8 cellular contexts compared by ENCODE assay signal in genomic region chr1:23867953-23868847, GRCh38. TPM values are rescaled to one million over a fixed set of nuclear protein-coding genes. Genes with fewer than 3 reads are reported as not detected.
DNase-seq lines count a peak whose midpoint lies in the region; ATAC-seq and TF ChIP-seq lines count a peak whose summit lies in the region.

FUCA1 (minus strand) TSS chr1:23868290; CDS start chr1:23868286, 4 bp downstream.

- H3K14ac ChIP-seq in IMR-90 (replicated peaks; ENCODE audit: low read depth, low read length), result no peak within 1 kb of the TSS

- no peaks in the 10 kb centered on the region for H3K79me1 ChIP-seq in IMR-90 (ENCODE audit: low read depth in 1 of 2, low read length in 2 of 2)

- peak within 1 kb of the TSS; percentile 61 for H3K27ac Mint-ChIP-seq in activated T-cell treated with anti-CD3 and anti-CD28 coated beads, Interleukin-2, amount 50 U/mL, for 24 hours

- TF ChIP-seq POLR2A in IMR-90 (IDR thresholded peaks at IDR 0.05; ENCODE audit: low read depth, low read length), result no peak

- H3K9me3 ChIP-seq in IMR-90 (ENCODE audit: control insufficient read depth, insufficient read depth, low read length), result no peaks in the 10 kb centered on the region; the same call in 1 of the 2 replicates
- no peaks in the 10 kb centered on the region for H3K9me3 ChIP-seq in muscle layer of colon (ENCODE audit: low read length)

- CTCF ChIA-PET in IMR-90 (lab: Yijun Ruan, JAX), result interaction anchor here (1.1 kb wide), 1 partner anchor 13 kb away, joined by 4 read pairs; no protein-coding TSS in a partner anchor

- peak within 1 kb of the TSS; percentile 61 for H3K4me3 ChIP-seq in IMR-90 (ENCODE audit: insufficient read depth, low read depth, low read length)
- H3K4me3 ChIP-seq in muscle layer of colon (ENCODE audit: low read depth in 1 of 2, low read length in 2 of 2), result peak within 1 kb of the TSS; percentile 80 to 92

- H3K27me3 Mint-ChIP-seq in activated T-cell treated with anti-CD3 and anti-CD28 coated beads, Interleukin-2, amount 50 U/mL, for 24 hours, result no peaks in the 10 kb centered on the region

- no peak within 1 kb of the TSS for H2BK15ac ChIP-seq in IMR-90 (ENCODE audit: low read depth, low read length)

- no peaks in the 10 kb centered on the region for H3K9me1 ChIP-seq in IMR-90 (ENCODE audit: insufficient read depth, low read length)

- no peak within 1 kb of the TSS for H2AK5ac ChIP-seq in IMR-90 (ENCODE audit: low read depth, low read length)

- no peak within 1 kb of the TSS for H3K4ac ChIP-seq in IMR-90 (ENCODE audit: low read depth, low read length)

- peak within 1 kb of the TSS in 1 of 2 experiments; percentile 4; a peak in 1 of 4 replicates for H4K8ac ChIP-seq in IMR-90 (ENCODE audit: low read depth in 2 of 2, low read length in 2 of 2)

- TF ChIP-seq RAD21 in IMR-90 (IDR thresholded peaks at IDR 0.05; ENCODE audit: low read length), result peak; percentile 60

- no peak within 1 kb of the TSS for H4K5ac ChIP-seq in IMR-90 (ENCODE audit: low read depth, low read length)

- H2BK20ac ChIP-seq in IMR-90 (ENCODE audit: low read depth, low read length), result no peak within 1 kb of the TSS

- H3K9ac ChIP-seq in IMR-90 (ENCODE audit: low read depth, low read length) (no peak within 1 kb of the TSS), muscle layer of colon (ENCODE audit: low read length) (peak within 1 kb of the TSS; percentile 58)

- no peak within 1 kb of the TSS for H3K18ac ChIP-seq in IMR-90 (ENCODE audit: low read depth, low read length)

- dilution Hi-C loops in IMR-90 (cut with HindIII; ENCODE audit: low sequenced_read_pairs, unreplicated experiment), result no loop called here

- peak; percentile 86 for ATAC-seq in GM21526 (IDR thresholded peaks at IDR 0.05; ENCODE audit: low FRiP score, unreplicated experiment)
- ATAC-seq in IMR-90 (ENCODE audit: low read depth), result peak; percentile 99
- peak; percentile 97 for ATAC-seq in esophagus mucosa

- no peaks in the 10 kb centered on the region for H3K9me3 Mint-ChIP-seq in activated T-cell treated with anti-CD3 and anti-CD28 coated beads, Interleukin-2, amount 50 U/mL, for 24 hours

- no peak within 1 kb of the TSS for H3K56ac ChIP-seq in IMR-90 (ENCODE audit: extremely low read depth, insufficient read depth, low read length)

- peak within 1 kb of the TSS; percentile 82 for H3K4me2 ChIP-seq in IMR-90 (ENCODE audit: low read depth, low read length)

- in situ Hi-C loops in IMR-90 (cut with MboI; ENCODE audit: low sequenced_read_pairs), result no loop called here

- peak within 1 kb of the TSS; percentile 81 for H3K4me3 Mint-ChIP-seq in activated T-cell treated with anti-CD3 and anti-CD28 coated beads, Interleukin-2, amount 50 U/mL, for 24 hours

- 3% methylated on average over 68 of the region's 81 CpGs; no CpG with 5 or more reads in 1 of the 2 experiments for WGBS in IMR-90 (ENCODE audit: extremely low coverage in 2 of 2, insufficient read length in 1 of 2), 2 experiments

- H3K36me3 Mint-ChIP-seq in activated T-cell treated with anti-CD3 and anti-CD28 coated beads, Interleukin-2, amount 50 U/mL, for 24 hours (ENCODE audit: low read depth), result peaks cover 11% of the 10 kb centered on the region

- H3K27ac ChIP-seq in IMR-90 (ENCODE audit: insufficient read depth, low read length), result no peak within 1 kb of the TSS
- peak within 1 kb of the TSS; percentile 62 for H3K27ac ChIP-seq in muscle layer of colon (ENCODE audit: low read depth, low read length)

- BruUV-seq in IMR-90 (replicated peaks; lab: Mats Ljungman, UMichigan), result no TSS peak

- peaks cover 20% of the 10 kb centered on the region for H3K4me1 Mint-ChIP-seq in activated T-cell treated with anti-CD3 and anti-CD28 coated beads, Interleukin-2, amount 50 U/mL, for 24 hours (ENCODE audit: low read depth)

- no peak within 1 kb of the TSS for H2BK5ac ChIP-seq in IMR-90 (ENCODE audit: low read depth, low read length, poor library complexity, severe bottlenecking)

- H4K91ac ChIP-seq in IMR-90 (ENCODE audit: insufficient read depth, low read depth, low read length), result no peak within 1 kb of the TSS

- H2BK120ac ChIP-seq in IMR-90 (ENCODE audit: low read depth, low read length), result no peak within 1 kb of the TSS

- POLR2A ChIA-PET in IMR-90 (lab: Charles Lee; ENCODE audit: unreplicated experiment), result no interaction called here

- peak; percentile 84 for TF ChIP-seq CTCF in IMR-90 (conservative IDR thresholded peaks at IDR 0.05; ENCODE audit: low read depth, low read length)

- intact Hi-C loops in IMR-90 (cut with micrococcal nuclease), result loop anchor here (1.0 kb wide), 2 partner anchors 59 to 96 kb away; no protein-coding TSS in a partner anchor

- no peak within 1 kb of the TSS for H3K23ac ChIP-seq in IMR-90 (ENCODE audit: low read depth, low read length)

- H3K4me1 ChIP-seq in IMR-90 (ENCODE audit: control insufficient read depth, insufficient read depth, low read length), result no peaks in the 10 kb centered on the region
- peaks cover 11% of the 10 kb centered on the region for H3K4me1 ChIP-seq in muscle layer of colon (ENCODE audit: insufficient read depth, low read length)

- peak within 1 kb of the TSS; percentile 96 for H2AFZ ChIP-seq in IMR-90 (replicated peaks; ENCODE audit: low read length, poor library complexity)

- no peaks in the 10 kb centered on the region for H4K20me1 ChIP-seq in IMR-90 (ENCODE audit: insufficient read depth, low read length)

- H3K27me3 ChIP-seq in IMR-90 (ENCODE audit: control insufficient read depth, insufficient read depth, low read length) (peaks cover 24% of the 10 kb centered on the region), muscle layer of colon (ENCODE audit: control insufficient read depth in 1 of 2, insufficient read depth in 2 of 2, low read length in 2 of 2) (no peaks in the 10 kb centered on the region)

- DNase-seq in DMS153 (lab: John Stamatoyannopoulos, UW) (peak; percentile 85), IMR-90 (peak; percentile 77), OCI-M2 (lab: John Stamatoyannopoulos, UW; ENCODE audit: unreplicated experiment) (peak; percentile 90)
- peak; percentile 95 for DNase-seq in activated T-cell treated with anti-CD3 and anti-CD28 coated beads, Interleukin-2, amount 50 U/mL, for 24 hours
- peak; percentile 82 for DNase-seq in stimulated activated CD8-positive, alpha-beta memory T cell treated with anti-CD3 and anti-CD28 coated beads, Interleukin-7, amount 100 ng/mL, for 24 hours (ENCODE audit: low read depth)

- H2AK9ac ChIP-seq in IMR-90 (replicated peaks; ENCODE audit: low read depth, low read length, poor library complexity), result peak within 1 kb of the TSS; percentile 42

- H3K36me3 ChIP-seq in IMR-90 (ENCODE audit: control insufficient read depth, insufficient read depth, low read length), result no peaks in the 10 kb centered on the region
- H3K36me3 ChIP-seq in muscle layer of colon (ENCODE audit: insufficient read depth, low read length), result peaks cover 6% of the 10 kb centered on the region

TF ChIP-seq in IMR-90, 13 proteins besides CTCF, POLR2A, EP300 and RAD21:
- no peak for TF ChIP-seq FOS (IDR thresholded peaks at IDR 0.05; ENCODE audit: low read depth, low read length)
- TF ChIP-seq SMC3 (IDR thresholded peaks at IDR 0.05; ENCODE audit: low read depth, low read length), result peak; percentile 73

RNA-seq across cellular contexts. Expression of gene FUCA1, which starts in this region (rescaled TPM):
- 2.8 and 2.9 TPM in 2 replicates for total RNA-seq in IMR-90 (2012; rRNA removed)
- 2.5 and 3.5 TPM in 2 replicates for polyA plus RNA-seq in IMR-90 (2012; rRNA removed)
- 1.7 and 2.7 TPM in 2 replicates for polyA plus RNA-seq in IMR-90 (2012; cell fraction: cytosol; rRNA removed)
- 0.67 and 3.0 TPM in 2 replicates for polyA plus RNA-seq in IMR-90 (2012; cell fraction: nucleus; rRNA removed; ENCODE audit: low replicate concordance)
- 7.7 TPM for total RNA-seq in esophagus mucosa
